8 cellular contexts compared by ENCODE assay signal in the genomic region with DNA sequence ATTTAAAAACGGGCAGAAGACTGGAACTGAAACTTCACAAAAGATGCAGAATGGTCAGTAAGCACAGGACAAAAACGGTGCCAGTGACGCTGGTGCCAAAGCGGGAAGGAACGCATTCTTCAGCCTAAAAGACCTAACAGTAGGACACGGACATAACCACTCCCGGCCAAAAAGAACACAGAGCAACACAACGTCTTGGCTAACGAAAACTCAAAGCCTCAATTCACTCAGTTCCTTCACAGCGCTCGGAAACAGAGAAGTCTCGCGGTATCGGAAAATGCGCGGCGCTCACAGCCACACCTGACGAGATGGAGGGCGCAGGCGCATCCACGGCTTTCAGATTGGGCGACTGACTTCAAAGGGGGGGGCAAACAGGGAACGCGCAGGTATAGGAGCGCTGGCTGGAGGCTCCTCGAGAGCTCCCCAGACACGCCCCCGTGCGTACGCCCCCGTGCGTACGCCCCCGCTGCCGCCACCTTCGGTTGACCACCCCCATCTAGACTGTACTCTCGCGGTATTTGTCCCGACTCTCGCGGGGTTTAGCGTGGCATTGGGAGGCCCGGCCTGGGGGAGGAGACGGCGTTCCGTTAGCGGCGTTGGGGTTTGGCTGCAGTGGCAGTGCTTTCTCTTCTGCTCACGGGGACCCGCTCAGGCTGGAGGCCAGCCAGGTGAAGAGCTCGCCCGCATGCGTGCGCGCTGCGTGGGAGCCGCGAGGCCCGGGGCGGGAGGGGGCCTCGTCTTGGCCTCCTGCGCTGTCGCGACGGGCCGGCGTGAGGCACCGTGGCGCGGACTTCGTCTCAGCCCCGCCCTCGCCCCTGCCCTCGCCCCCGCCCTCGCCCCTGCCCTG. TPM values are rescaled to one million over a fixed set of nuclear protein-coding genes. Genes with fewer than 3 reads are reported as not detected.
DNase-seq lines count a peak whose midpoint lies in the region; ATAC-seq, FAIRE-seq and TF ChIP-seq lines count a peak whose summit lies in the region.

A gene (plus strand): TSS at position 576 of the 847 bp plus-strand sequence. CDS start 321 bp downstream, outside the sequence.

- TF ChIP-seq POLR2A in HepG2 (IDR thresholded peaks at IDR 0.05; ENCODE audit: insufficient read depth in 1 of 2, low read depth in 2 of 2, low read length in 2 of 2), result peak; percentile 83 to 93

- peak within 1 kb of the TSS; percentile 96 to 100 (median 99) for H3K27ac Mint-ChIP-seq in CD14-positive monocyte

- H3K79me2 ChIP-seq in HepG2 (ENCODE audit: insufficient read depth, low read length), result peaks cover 44% of the 10 kb centered on the region

- peak within 1 kb of the TSS; percentile 84 for H3K4me2 ChIP-seq in HepG2 (ENCODE audit: low read depth, low read length)

- TF ChIP-seq CTCF in CD14-positive monocyte (IDR thresholded peaks at IDR 0.05), result peak; percentile 1
- TF ChIP-seq CTCF in HepG2 (CRISPR knock-in tag; IDR thresholded peaks at IDR 0.05), result peak; percentile 47

- H3K4me3 ChIP-seq in HepG2 (replicated peaks in 1 of 3; ENCODE audit: insufficient read depth in 1 of 3, low read depth in 2 of 3, low read length in 3 of 3), result peak within 1 kb of the TSS; percentile 78 to 85 (median 79)

- 0% methylated on average over 13 of the region's 76 CpGs for WGBS in HepG2 (ENCODE audit: low lambda C conversion rate)

- peak; percentile 89 for ATAC-seq in GM19397 (IDR thresholded peaks at IDR 0.05; ENCODE audit: unreplicated experiment)
- ATAC-seq in HG03571 (IDR thresholded peaks at IDR 0.05; ENCODE audit: unreplicated experiment), result peak; percentile 84
- peak; percentile 91 for ATAC-seq in HepG2

- H4K20me1 ChIP-seq in HepG2 (ENCODE audit: insufficient read depth, low read length), result peaks cover 28% of the 10 kb centered on the region

- H3K27me3 ChIP-seq in HepG2 (ENCODE audit: control insufficient read depth in 1 of 2, insufficient read depth in 2 of 2, low read length in 2 of 2), result no peaks in the 10 kb centered on the region; a peak in 1 of 5 replicates

- peaks cover 22% of the 10 kb centered on the region for H3K4me1 Mint-ChIP-seq in CD14-positive monocyte

- H3K9ac ChIP-seq in HepG2 (ENCODE audit: insufficient read depth, low read depth, low read length), result peak within 1 kb of the TSS; percentile 92

- H3K9me3 Mint-ChIP-seq in CD14-positive monocyte, result peaks cover 0 to 1% (median 0%) of the 10 kb centered on the region in 7 donors

- POLR2A ChIA-PET in HepG2 (lab: Yijun Ruan, JAX), result interaction anchor here (0.5 to 3.6 kb wide), 24 partner anchors 8 to 470 kb away, joined by 3 to 76 read pairs (median 4); a partner anchor contains a TSS

- peak within 1 kb of the TSS; percentile 88 to 98 for H3K4me3 Mint-ChIP-seq in CD14-positive monocyte

- peak; percentile 93 for DNase-seq in CD14-positive monocyte (ENCODE audit: low spot score)
- peak; percentile 99 for DNase-seq in NCI-H82 (lab: John Stamatoyannopoulos, UW)
- peak; percentile 100 for DNase-seq in activated CD4-positive, alpha-beta T cell treated with anti-CD3 and anti-CD28 coated beads, Interleukin-2, amount 50 U/mL, for 48 hours
- DNase-seq in dermis microvascular lymphatic vessel endothelial cell (ENCODE audit: low read depth in 2 of 2), result peak; percentile 98 to 99
- DNase-seq in HepG2 (ENCODE audit: low spot score), result peak; percentile 97
- DNase-seq in stimulated activated CD4-positive, alpha-beta T cell treated with anti-CD3 and anti-CD28 coated beads, Interleukin-4, amount 100 ng/mL, for 1 hour, result peak; percentile 100

- peaks cover 15 to 19% of the 10 kb centered on the region in 2 donors for H3K36me3 Mint-ChIP-seq in CD14-positive monocyte

- peak within 1 kb of the TSS; percentile 98 for H3K27ac ChIP-seq in HepG2 (ENCODE audit: extremely low read length, insufficient read depth, low read length)

- TF ChIP-seq EP300 in HepG2 (IDR thresholded peaks at IDR 0.05; ENCODE audit: low read depth in 2 of 2, low read length in 2 of 2), result peak in 1 of 2 experiments; percentile 21; a peak in 2 of 4 replicates
- TF ChIP-seq EP300 in HepG2 (CRISPR knock-in tag; IDR thresholded peaks at IDR 0.05; ENCODE audit: borderline replicate concordance), result no peak

- peak within 1 kb of the TSS; percentile 95 for H2AFZ ChIP-seq in HepG2 (ENCODE audit: low read length)

- no TSS peak for BruUV-seq in HepG2 (replicated peaks; lab: Mats Ljungman, UMichigan)

- CTCF ChIA-PET in HepG2 (lab: Yijun Ruan, JAX; ENCODE audit: low intra/inter-chr PET ratio, low total read pairs), result no interaction called here

- H3K9me3 ChIP-seq in HepG2 (ENCODE audit: low read length), result no peaks in the 10 kb centered on the region

- FAIRE-seq in HepG2 (lab: Jason Lieb, UNC), result peak; percentile 85

- no peaks in the 10 kb centered on the region for H3K36me3 ChIP-seq in HepG2 (replicated peaks in 1 of 2; ENCODE audit: control insufficient read depth in 1 of 2, insufficient read depth in 2 of 2, low read length in 2 of 2)

- in situ Hi-C loops in HepG2 (cut with HindIII; ENCODE audit: extremely low pct_ligation_motif_present, low pct_unique_long_range_greater_than_20kb), result no loop called here

- peaks cover 32% of the 10 kb centered on the region for H3K4me1 ChIP-seq in HepG2 (ENCODE audit: insufficient read depth, low read length)

- TF ChIP-seq RAD21 in HepG2 (CRISPR knock-in tag; IDR thresholded peaks at IDR 0.05), result peak; percentile 55

- H3K27me3 Mint-ChIP-seq in CD14-positive monocyte (ENCODE audit: low read depth in 3 of 3), result peaks cover 0 to 3% (median 1%) of the 10 kb centered on the region in 3 donors

- intact Hi-C loops in CD14-positive monocyte (cut with micrococcal nuclease) (loop anchor here in 1 of 2 donors (10.0 kb wide), 3 partner anchors 164 to 1024 kb away; a partner anchor contains a TSS), HepG2 (cut with micrococcal nuclease; ENCODE audit: unreplicated experiment) (loop anchor here (2.0 to 5.0 kb wide), 2 partner anchors 28 to 132 kb away; no protein-coding TSS in a partner anchor)

TF ChIP-seq in HepG2, 621 proteins besides CTCF, POLR2A, EP300 and RAD21 (continues in another document):
- TF ChIP-seq POLR2AphosphoS5 (IDR thresholded peaks at IDR 0.05; ENCODE audit: low read depth, low read length) (peak; percentile 94), POLR2G (IDR thresholded peaks at IDR 0.05; ENCODE audit: low read depth, low read length) (peak; percentile 93), MTA3 (CRISPR knock-in tag; IDR thresholded peaks at IDR 0.05) (no peak), ZNF292 (CRISPR knock-in tag; IDR thresholded peaks at IDR 0.05; ENCODE audit: borderline replicate concordance, low read depth) (0 out of 2 replicates have a peak, but pooled peaks have one; percentile 18), BRD4 (CRISPR knock-in tag; IDR thresholded peaks at IDR 0.05) (no peak), TGIF2 (CRISPR knock-in tag; IDR thresholded peaks at IDR 0.05) (peak; percentile 40; the same call in 1 of the 2 replicates)
- TF ChIP-seq, protein P1, sequence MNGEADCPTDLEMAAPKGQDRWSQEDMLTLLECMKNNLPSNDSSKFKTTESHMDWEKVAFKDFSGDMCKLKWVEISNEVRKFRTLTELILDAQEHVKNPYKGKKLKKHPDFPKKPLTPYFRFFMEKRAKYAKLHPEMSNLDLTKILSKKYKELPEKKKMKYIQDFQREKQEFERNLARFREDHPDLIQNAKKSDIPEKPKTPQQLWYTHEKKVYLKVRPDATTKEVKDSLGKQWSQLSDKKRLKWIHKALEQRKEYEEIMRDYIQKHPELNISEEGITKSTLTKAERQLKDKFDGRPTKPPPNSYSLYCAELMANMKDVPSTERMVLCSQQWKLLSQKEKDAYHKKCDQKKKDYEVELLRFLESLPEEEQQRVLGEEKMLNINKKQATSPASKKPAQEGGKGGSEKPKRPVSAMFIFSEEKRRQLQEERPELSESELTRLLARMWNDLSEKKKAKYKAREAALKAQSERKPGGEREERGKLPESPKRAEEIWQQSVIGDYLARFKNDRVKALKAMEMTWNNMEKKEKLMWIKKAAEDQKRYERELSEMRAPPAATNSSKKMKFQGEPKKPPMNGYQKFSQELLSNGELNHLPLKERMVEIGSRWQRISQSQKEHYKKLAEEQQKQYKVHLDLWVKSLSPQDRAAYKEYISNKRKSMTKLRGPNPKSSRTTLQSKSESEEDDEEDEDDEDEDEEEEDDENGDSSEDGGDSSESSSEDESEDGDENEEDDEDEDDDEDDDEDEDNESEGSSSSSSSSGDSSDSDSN (CRISPR knock-in tag; IDR thresholded peaks at IDR 0.05), result peak; percentile 76; the same call in 1 of the 2 replicates

RNA-seq across cellular contexts. Expression of the gene that starts here (rescaled TPM):
- polyA plus RNA-seq in CD14-positive monocyte (1 to 10 TPM; 2.6 to 5.8 TPM), HepG2 (2011; rRNA removed) (35.0 and 41.3 TPM in 2 replicates)
- total RNA-seq in dermis microvascular lymphatic vessel endothelial cell (36.3 and 42.7 TPM in 2 replicates), HepG2 (2016; rRNA removed; fragmentation: Illumina TruSeq; extraction: Trizol) (24.9 and 59.6 TPM in 2 replicates)
- 14.8 and 15.5 TPM in 2 replicates for total RNA-seq in HepG2 (2016; cell fraction: cytosol; rRNA removed; fragmentation: Illumina TruSeq; extraction: Trizol; ENCODE audit: low read depth)
- total RNA-seq in HepG2 (2016; cell fraction: insoluble cytoplasmic fraction; rRNA removed; fragmentation: Illumina TruSeq; extraction: Trizol), result 23.0 and 60.3 TPM in 2 replicates
- 11.2 and 12.9 TPM in 2 replicates for total RNA-seq in HepG2 (2016; cell fraction: membrane; rRNA removed; fragmentation: Illumina TruSeq; extraction: Trizol)
- 180 and 195 TPM in 2 replicates for total RNA-seq in HepG2 (2016; cell fraction: nucleus; rRNA removed; fragmentation: Illumina TruSeq; extraction: Trizol)
- polyA plus RNA-seq in HepG2 (2011; cell fraction: cytosol; rRNA removed), result 3.9 and 5.3 TPM in 2 replicates
- 102 and 127 TPM in 2 replicates for polyA plus RNA-seq in HepG2 (2011; cell fraction: nucleus; rRNA removed)
- polyA plus RNA-seq in HepG2 (2012), result 39.9 and 52.7 TPM in 2 replicates
- polyA plus RNA-seq in HepG2 (2016; cell fraction: cytosol; fragmentation: Illumina TruSeq; extraction: Trizol; ENCODE audit: low read depth), result 0.61 and 0.64 TPM in 2 replicates
- 14.4 and 15.0 TPM in 2 replicates for polyA plus RNA-seq in HepG2 (2016; cell fraction: insoluble cytoplasmic fraction; fragmentation: Illumina TruSeq; extraction: Trizol; ENCODE audit: low read depth)
- polyA plus RNA-seq in HepG2 (2016; cell fraction: membrane; fragmentation: Illumina TruSeq; extraction: Trizol; ENCODE audit: low read depth), result 2.1 and 2.2 TPM in 2 replicates
- polyA plus RNA-seq in HepG2 (2016; cell fraction: nucleus; fragmentation: Illumina TruSeq; extraction: Trizol; ENCODE audit: insufficient read depth, low read depth), result 227 and 250 TPM in 2 replicates
- polyA minus RNA-seq in HepG2 (2011; rRNA and poly(A)+ RNA removed; ENCODE audit: low replicate concordance), result 26.3 and 26.4 TPM in 2 replicates
- polyA minus RNA-seq in HepG2 (2011; cell fraction: cytosol; rRNA and poly(A)+ RNA removed), result 7.3 and 10.2 TPM in 2 replicates
- polyA minus RNA-seq in HepG2 (2011; cell fraction: nucleus; rRNA and poly(A)+ RNA removed), result 385 and 392 TPM in 2 replicates

Comparison
In these comparisons a context has a peak if more than half of its experiments do, and no peak if none do; other contexts are left out.
1. Peak in every context shown above with its lines: DNase-seq, ATAC-seq, H3K4me3 ChIP-seq and H3K27ac ChIP-seq.